7 cellular contexts compared by ENCODE assay signal in genomic region chr22:30874431-30875370, GRCh38.
"Had no signal": no experiment of that assay in that cellular context is flagged by ENCODE, and none has a peak within 500 bp of the region (broad histone marks: within the 10 kb centered on the region; RNA-seq: fewer than 3 reads in every experiment).

No MANE protein-coding gene starts in this region.

- H3K27ac Mint-ChIP-seq: activated naive CD4-positive, alpha-beta T cell treated with anti-CD3 and anti-CD28 coated beads for 36 hours; activated T-helper 2 cell treated with anti-CD3 and anti-CD28 coated beads, Interferon-gamma antibody, Interleukin-2, Interleukin-4, amounts not matched to agents 10 μg/mL and 5 μg/mL and 100 μg/mL, durations not matched to agents 14 hours and 24 hours and 36 hours; stimulated activated memory B cell treated with anti-CD40 and anti-IgM and Interleukin-4, amounts not matched to agents 10 μg/mL and 1 μg/mL and 100 μg/mL, for 72 hours had no signal

- DNase-seq: activated CD4-positive, alpha-beta T cell treated with anti-CD3 and anti-CD28 coated beads, Interleukin-2, amount 50 U/mL, for 48 hours; activated naive CD4-positive, alpha-beta T cell treated with anti-CD3 and anti-CD28 coated beads for 36 hours; thyroid gland; uterus had no signal

- ATAC-seq: activated CD4-positive, CD25-positive, alpha-beta regulatory T cell treated with anti-CD3 and anti-CD28 coated beads, Interleukin-2, amount 50 U/mL, for 24 hours; stimulated activated memory B cell treated with anti-CD40 and anti-IgM and Interleukin-4, amounts not matched to agents 10 μg/mL and 1 μg/mL and 100 μg/mL, for 72 hours had no signal

- H3K9me3 Mint-ChIP-seq: activated naive CD4-positive, alpha-beta T cell treated with anti-CD3 and anti-CD28 coated beads for 36 hours; activated T-helper 2 cell treated with anti-CD3 and anti-CD28 coated beads, Interferon-gamma antibody, Interleukin-2, Interleukin-4, amounts not matched to agents 10 μg/mL and 5 μg/mL and 100 μg/mL, durations not matched to agents 14 hours and 24 hours and 36 hours; stimulated activated memory B cell treated with anti-CD40 and anti-IgM and Interleukin-4, amounts not matched to agents 10 μg/mL and 1 μg/mL and 100 μg/mL, for 72 hours had no signal

- H3K4me3 Mint-ChIP-seq: activated naive CD4-positive, alpha-beta T cell treated with anti-CD3 and anti-CD28 coated beads for 36 hours; stimulated activated memory B cell treated with anti-CD40 and anti-IgM and Interleukin-4, amounts not matched to agents 10 μg/mL and 1 μg/mL and 100 μg/mL, for 72 hours had no signal

- H3K36me3 Mint-ChIP-seq: stimulated activated memory B cell treated with anti-CD40 and anti-IgM and Interleukin-4, amounts not matched to agents 10 μg/mL and 1 μg/mL and 100 μg/mL, for 72 hours had no signal
